Comparison of ENCODE assay signal across 9 cellular contexts in the genomic region with DNA sequence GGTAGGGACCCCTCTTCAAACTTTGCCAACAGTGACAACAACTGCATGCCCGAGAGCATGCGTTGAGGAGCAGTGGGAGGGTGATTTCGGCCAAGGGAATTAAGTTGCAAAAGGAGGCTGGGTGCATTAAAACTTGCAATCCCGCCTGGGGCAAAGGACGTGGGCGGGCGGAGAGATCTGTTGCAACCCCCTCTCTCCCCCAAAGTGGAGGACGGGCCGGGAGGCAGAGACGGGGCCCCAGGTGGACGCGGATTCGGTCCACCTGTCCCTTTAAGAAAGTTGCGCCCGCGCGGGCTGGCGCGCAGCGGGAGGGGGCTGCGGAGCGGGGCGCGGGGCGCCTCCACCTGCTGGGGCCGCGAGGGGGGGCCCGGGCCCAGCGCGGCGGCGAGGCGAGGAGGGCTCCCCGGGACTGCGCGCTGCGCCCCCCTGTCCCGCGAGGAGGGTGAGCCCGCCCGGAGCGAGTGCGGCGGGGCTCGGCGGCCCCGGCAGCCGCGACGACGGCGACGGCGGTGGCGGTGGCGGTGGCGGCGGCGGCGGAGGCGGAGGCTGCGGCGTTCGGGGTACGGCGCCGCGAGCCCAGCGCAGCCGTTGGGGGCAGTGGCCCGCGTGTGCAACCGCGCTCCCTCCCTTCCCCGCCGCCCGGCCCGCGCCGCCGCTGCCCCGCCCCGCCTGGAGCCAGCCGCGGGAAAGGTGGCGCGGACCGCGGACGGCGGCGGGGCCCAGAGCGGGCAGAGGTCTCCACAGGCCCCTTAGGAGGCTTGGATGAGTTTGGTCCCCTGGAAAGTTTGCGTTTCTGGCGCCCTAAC. TPM values are rescaled to one million over a fixed set of nuclear protein-coding genes. Genes with fewer than 3 reads are reported as not detected.
DNase-seq lines count a peak whose midpoint lies in the region; ATAC-seq, FAIRE-seq and TF ChIP-seq lines count a peak whose summit lies in the region.
"Had no signal": no experiment of that assay in that cellular context is flagged by ENCODE, and none has a peak within 500 bp of the region (broad histone marks: within the 10 kb centered on the region; RNA-seq: fewer than 3 reads in every experiment).

No MANE protein-coding gene starts in this region.

- no peak for ATAC-seq in GM21529 (IDR thresholded peaks at IDR 0.05; ENCODE audit: unreplicated experiment)

- H3K4me1 ChIP-seq in endothelial cell of umbilical vein (ENCODE audit: control insufficient read depth, extremely low read depth, insufficient read depth, low read length), result peaks cover 2% of the 10 kb centered on the region
- peaks cover 8% of the 10 kb centered on the region for H3K4me1 ChIP-seq in neuron (ENCODE audit: insufficient read depth, low read length)

- TF ChIP-seq POLR2A in endothelial cell of umbilical vein (IDR thresholded peaks at IDR 0.05; ENCODE audit: low read depth, low read length), result no peak

- dilution Hi-C loops in endothelial cell of umbilical vein (cut with MboI; ENCODE audit: extremely low pct_ligation_motif_present, low sequenced_read_pairs), result no loop called here

- FAIRE-seq in endothelial cell of umbilical vein (lab: Jason Lieb, UNC), result no peak

- peak overlapping the region; percentile 37 for H2AFZ ChIP-seq in endothelial cell of umbilical vein (ENCODE audit: low read depth, low read length)
- H2AFZ ChIP-seq in neuron (ENCODE audit: low read depth, low read length), result peak overlapping the region; percentile 20

- peak; percentile 14 for DNase-seq in DMS79 treated with DMSO at 0.1 percent for 48 hours (lab: John Stamatoyannopoulos, UW)
- DNase-seq in DMS79 (lab: John Stamatoyannopoulos, UW), result no peak
- peak; percentile 52 for DNase-seq in NCI-H774 (lab: John Stamatoyannopoulos, UW)
- no peak for DNase-seq in endothelial cell of umbilical vein (ENCODE audit: low read depth, low spot score)
- DNase-seq in UCSD-AML1 (lab: John Stamatoyannopoulos, UW; ENCODE audit: unreplicated experiment), result no peak
- no peak for DNase-seq in HT-29 (ENCODE audit: low spot score)

- intact Hi-C loops in endothelial cell of umbilical vein (cut with micrococcal nuclease), result no loop called here

- no peak for TF ChIP-seq CTCF in endothelial cell of umbilical vein (IDR thresholded peaks at IDR 0.05; ENCODE audit: extremely low read depth in 1 of 2, insufficient read depth in 1 of 2, low read depth in 1 of 2, low read length in 2 of 2)

- no TSS peak for BruUV-seq in endothelial cell of umbilical vein (replicated peaks; lab: Mats Ljungman, UMichigan)

- H3K9me1 ChIP-seq in endothelial cell of umbilical vein (replicated peaks; ENCODE audit: control insufficient read depth, extremely low read depth, insufficient read depth, low read length), result no peaks in the 10 kb centered on the region

- no peak overlapping the region for H3K9ac ChIP-seq in endothelial cell of umbilical vein (replicated peaks; ENCODE audit: extremely low read depth, insufficient read depth, low read length)

- CTCF ChIA-PET in endothelial cell of umbilical vein (lab: Charles Lee), result interaction anchor here (1.5 kb wide), 1 partner anchor 84 kb away, joined by 4 read pairs; no protein-coding TSS in a partner anchor

- no peaks in the 10 kb centered on the region for H3K79me2 ChIP-seq in endothelial cell of umbilical vein (ENCODE audit: control insufficient read depth, insufficient read depth, low read length)

- POLR2A ChIA-PET in endothelial cell of umbilical vein (lab: Charles Lee), result no interaction called here

- H3K27ac ChIP-seq in endothelial cell of umbilical vein (ENCODE audit: insufficient read depth, low read depth, low read length), result no peak overlapping the region

- no peaks in the 10 kb centered on the region for H4K20me1 ChIP-seq in endothelial cell of umbilical vein (replicated peaks; ENCODE audit: control insufficient read depth, extremely low read depth, insufficient read depth, low read length)

- H3K36me3 ChIP-seq in endothelial cell of umbilical vein (ENCODE audit: control insufficient read depth in 2 of 2, extremely low read depth in 1 of 2, insufficient read depth in 2 of 2, low read length in 2 of 2), result no peaks in the 10 kb centered on the region
- H3K36me3 ChIP-seq in neuron (ENCODE audit: insufficient read depth, low read length), result no peaks in the 10 kb centered on the region

- H3K27me3 ChIP-seq in endothelial cell of umbilical vein (ENCODE audit: control insufficient read depth in 2 of 2, insufficient read depth in 2 of 2, low read length in 2 of 2) (peaks cover 52 to 69% of the 10 kb centered on the region in 2 experiments), neuron (ENCODE audit: insufficient read depth, low read length) (peaks cover 72% of the 10 kb centered on the region)

- H3K4me3 ChIP-seq in endothelial cell of umbilical vein (replicated peaks in 1 of 3; ENCODE audit: insufficient read depth in 1 of 3, low read depth in 1 of 3, low read length in 3 of 3), result peak overlapping the region in 1 of 3 experiments; percentile 12
- peak overlapping the region; percentile 38 for H3K4me3 ChIP-seq in neuron (ENCODE audit: low read length)

- no peaks in the 10 kb centered on the region for H3K9me3 ChIP-seq in endothelial cell of umbilical vein (replicated peaks; ENCODE audit: control insufficient read depth, insufficient read depth, low read length)
- no peaks in the 10 kb centered on the region for H3K9me3 ChIP-seq in neuron (ENCODE audit: low read length)

- peak overlapping the region; percentile 30 for H3K4me2 ChIP-seq in endothelial cell of umbilical vein (ENCODE audit: insufficient read depth, low read length)

TF ChIP-seq in endothelial cell of umbilical vein, 7 proteins besides CTCF, POLR2A, EP300 and RAD21:
- TF ChIP-seq, protein P1, sequence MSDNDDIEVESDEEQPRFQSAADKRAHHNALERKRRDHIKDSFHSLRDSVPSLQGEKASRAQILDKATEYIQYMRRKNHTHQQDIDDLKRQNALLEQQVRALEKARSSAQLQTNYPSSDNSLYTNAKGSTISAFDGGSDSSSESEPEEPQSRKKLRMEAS (IDR thresholded peaks at IDR 0.05; ENCODE audit: insufficient read depth, insufficient read length), result no peak
- TF ChIP-seq JUN (IDR thresholded peaks at IDR 0.05; ENCODE audit: borderline replicate concordance, insufficient read depth, insufficient read length, low read depth) (no peak), POLR2AphosphoS5 (IDR thresholded peaks at IDR 0.05; ENCODE audit: insufficient read depth, low read depth, low read length) (no peak), MYC (IDR thresholded peaks at IDR 0.05; ENCODE audit: low read depth, low read length) (no peak), EZH2 (IDR thresholded peaks at IDR 0.05; ENCODE audit: borderline replicate concordance, low read depth, low read length, severe bottlenecking) (peak; percentile 91), FOS (IDR thresholded peaks at IDR 0.05; ENCODE audit: borderline replicate concordance, insufficient read depth, low read length) (no peak), GATA2 (IDR thresholded peaks at IDR 0.05; ENCODE audit: insufficient read depth, insufficient read length, low read depth, low read length) (no peak)
TF ChIP-seq in endothelial cell of umbilical vein: peak in this region for 1.

RNA-seq across cellular contexts. Expression of a gene that starts 0.6 kb away (rescaled TPM):
- total RNA-seq in endothelial cell of umbilical vein, result not detected in 2 replicates
- polyA plus RNA-seq in endothelial cell of umbilical vein, result not detected in 2 replicates
- polyA plus RNA-seq in endothelial cell of umbilical vein (2011; cell fraction: cytosol; rRNA removed), result not detected in 2 replicates
- not detected in 2 replicates for polyA plus RNA-seq in endothelial cell of umbilical vein (2011; cell fraction: nucleus; rRNA removed)
- polyA plus RNA-seq in endothelial cell of umbilical vein (2012), result not detected in 2 replicates
- polyA minus RNA-seq in endothelial cell of umbilical vein, result not detected in 2 replicates
- not detected for polyA minus RNA-seq in endothelial cell of umbilical vein (2011; cell fraction: cytosol; rRNA and poly(A)+ RNA removed)
- polyA minus RNA-seq in endothelial cell of umbilical vein (2011; cell fraction: nucleus; rRNA and poly(A)+ RNA removed), result not detected in 2 replicates
- total RNA-seq in HT-29 (2014; rRNA removed; shearing (Covaris generic)), result not detected in 2 replicates
- polyA plus RNA-seq: AG04450 had no signal

RNA-seq across cellular contexts. Expression of a gene that starts 38.1 kb away (rescaled TPM):
- total RNA-seq in endothelial cell of umbilical vein, result not detected in 2 replicates
- polyA plus RNA-seq in endothelial cell of umbilical vein, result not detected in 2 replicates
- polyA plus RNA-seq in endothelial cell of umbilical vein (2011; cell fraction: cytosol; rRNA removed), result not detected in 2 replicates
- polyA plus RNA-seq in endothelial cell of umbilical vein (2011; cell fraction: nucleus; rRNA removed), result not detected in 2 replicates
- polyA plus RNA-seq in endothelial cell of umbilical vein (2012), result 0.18 TPM in 1 of 2 replicates, not detected in the other
- not detected in 2 replicates for polyA minus RNA-seq in endothelial cell of umbilical vein
- not detected for polyA minus RNA-seq in endothelial cell of umbilical vein (2011; cell fraction: cytosol; rRNA and poly(A)+ RNA removed)
- polyA minus RNA-seq in endothelial cell of umbilical vein (2011; cell fraction: nucleus; rRNA and poly(A)+ RNA removed), result not detected in 2 replicates
- not detected in 2 replicates for total RNA-seq in HT-29 (2014; rRNA removed; shearing (Covaris generic))
- polyA plus RNA-seq: AG04450 had no signal

Comparison
In these comparisons a context has a peak if more than half of its experiments do, and no peak if none do; other contexts are left out.
1. DNase-seq: peak in DMS79 treated with DMSO at 0.1 percent for 48 hours (single experiment) and NCI-H774 (single experiment); none in DMS79 (single experiment), endothelial cell of umbilical vein (single experiment), UCSD-AML1 (single experiment) and HT-29 (single experiment).